ENCODE assay signal across 2 cellular contexts in genomic region chr17:9104370-9105041, GRCh38.
TF ChIP-seq lines count a peak whose summit lies in the region.

No MANE protein-coding gene starts in this region.

TF ChIP-seq in liver, 16 proteins besides CTCF, POLR2A, EP300 and RAD21 (continued from another document):
- peak; percentile 65 for TF ChIP-seq REST (IDR thresholded peaks at IDR 0.05)
- peak; percentile 66 for TF ChIP-seq FOXA1 (IDR thresholded peaks at IDR 0.05)
- TF ChIP-seq MAX (IDR thresholded peaks at IDR 0.05): peak; percentile 93
- TF ChIP-seq TAF1 (conservative IDR thresholded peaks at IDR 0.05): no peak
- peak in 1 of 2 donors; percentile 77 for TF ChIP-seq EGR1 (IDR thresholded peaks at IDR 0.05; ENCODE audit: low read depth in 2 of 2)
- peak; percentile 80 for TF ChIP-seq ZBTB33 (IDR thresholded peaks at IDR 0.05)
- TF ChIP-seq RXRA (IDR thresholded peaks at IDR 0.05): peak; percentile 95 to 97
- no peak for TF ChIP-seq ATF3 (IDR thresholded peaks at IDR 0.05)
- peak; percentile 75 to 85 for TF ChIP-seq HNF4A (conservative IDR thresholded peaks at IDR 0.05)
- no peak for TF ChIP-seq HNF4G (IDR thresholded peaks at IDR 0.05)
- TF ChIP-seq NR2F2 (IDR thresholded peaks at IDR 0.05): peak; percentile 40
- TF ChIP-seq GABPA (IDR thresholded peaks at IDR 0.05 in 1 of 2, conservative IDR thresholded peaks at IDR 0.05 in 1 of 2): no peak

TF ChIP-seq in HepG2, 621 proteins besides CTCF, POLR2A, EP300 and RAD21 (continued from another document):
- TF ChIP-seq ZNF33B (CRISPR knock-in tag; IDR thresholded peaks at IDR 0.05) (no peak), CCAR2 (optimal IDR thresholded peaks at IDR 0.05; ENCODE audit: low read depth, low read length) (no peak), JUN (CRISPR knock-in tag; IDR thresholded peaks at IDR 0.05) (no peak)
